Comparison of ENCODE assay signal across 1 cellular context in the genomic region with DNA sequence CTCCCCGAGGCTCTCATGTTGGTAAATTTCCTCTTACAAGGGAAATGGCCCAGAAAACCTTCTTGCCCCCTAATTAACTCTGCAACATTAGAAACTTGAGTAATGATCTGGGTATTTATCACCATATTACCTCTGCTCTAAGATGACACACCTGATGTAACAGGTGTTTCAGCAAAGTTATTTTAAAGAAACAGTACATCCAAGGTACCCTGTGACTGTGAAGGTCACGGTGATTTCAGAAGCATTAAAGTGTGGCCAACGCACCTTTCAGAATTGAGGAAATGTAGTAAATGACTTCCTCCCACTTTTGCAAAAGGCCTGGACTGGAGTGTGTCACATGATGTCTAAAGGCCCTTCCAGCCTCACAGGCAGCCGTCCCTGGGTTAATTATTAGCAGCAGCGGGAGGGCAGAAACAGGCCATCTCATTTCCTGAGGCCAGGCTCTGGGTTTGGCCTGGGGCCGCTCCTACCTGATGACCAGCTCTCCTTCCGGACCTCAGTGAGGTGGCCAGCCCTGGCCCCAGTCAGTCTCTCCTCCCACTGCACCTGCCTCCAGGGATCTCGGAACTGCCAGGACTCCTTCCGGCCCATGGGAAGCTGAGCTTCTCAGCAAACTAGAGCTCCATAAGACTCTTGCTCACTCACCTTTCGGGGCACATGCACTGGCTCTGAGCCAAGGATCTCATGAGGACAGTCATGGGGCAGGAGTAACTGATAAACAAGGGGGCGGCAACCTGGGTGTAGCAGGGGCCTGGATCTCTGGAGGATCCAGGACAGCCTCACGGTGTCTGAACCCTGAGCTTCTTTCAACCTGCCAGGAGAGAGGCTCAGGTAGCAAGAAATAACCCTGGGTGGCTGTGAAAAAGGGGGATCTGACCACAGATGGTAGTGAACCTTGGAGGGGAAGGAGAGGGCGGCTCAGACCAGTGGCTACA.
TF ChIP-seq lines count a peak whose summit lies in the region.

No MANE protein-coding gene starts in this region.

TF ChIP-seq in A549, 52 proteins besides CTCF, POLR2A, EP300 and RAD21:
- TF ChIP-seq, protein P1, sequence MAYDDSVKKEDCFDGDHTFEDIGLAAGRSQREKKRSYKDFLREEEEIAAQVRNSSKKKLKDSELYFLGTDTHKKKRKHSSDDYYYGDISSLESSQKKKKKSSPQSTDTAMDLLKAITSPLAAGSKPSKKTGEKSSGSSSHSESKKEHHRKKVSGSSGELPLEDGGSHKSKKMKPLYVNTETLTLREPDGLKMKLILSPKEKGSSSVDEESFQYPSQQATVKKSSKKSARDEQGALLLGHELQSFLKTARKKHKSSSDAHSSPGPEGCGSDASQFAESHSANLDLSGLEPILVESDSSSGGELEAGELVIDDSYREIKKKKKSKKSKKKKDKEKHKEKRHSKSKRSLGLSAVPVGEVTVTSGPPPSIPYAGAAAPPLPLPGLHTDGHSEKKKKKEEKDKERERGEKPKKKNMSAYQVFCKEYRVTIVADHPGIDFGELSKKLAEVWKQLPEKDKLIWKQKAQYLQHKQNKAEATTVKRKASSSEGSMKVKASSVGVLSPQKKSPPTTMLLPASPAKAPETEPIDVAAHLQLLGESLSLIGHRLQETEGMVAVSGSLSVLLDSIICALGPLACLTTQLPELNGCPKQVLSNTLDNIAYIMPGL (CRISPR knock-in tag; IDR thresholded peaks at IDR 0.05; ENCODE audit: borderline replicate concordance), result no peak
- TF ChIP-seq EHMT2 (IDR thresholded peaks at IDR 0.05; ENCODE audit: low read depth) (no peak), FOSL2 (IDR thresholded peaks at IDR 0.05) (no peak), FOSL2 (CRISPR knock-in tag; IDR thresholded peaks at IDR 0.05) (peak; percentile 20; the same call in 1 of the 2 replicates), BHLHE40 (IDR thresholded peaks at IDR 0.05; ENCODE audit: low read depth, low read length) (no peak), MYC (IDR thresholded peaks at IDR 0.05; ENCODE audit: borderline replicate concordance, low read length) (peak; percentile 37; the same call in 1 of the 2 replicates), JUN (IDR thresholded peaks at IDR 0.05) (peak in 1 of 2 experiments; percentile 49; a peak in 2 of 5 replicates), FOXS1 (CRISPR knock-in tag; IDR thresholded peaks at IDR 0.05) (no peak), NFE2L2 (conservative IDR thresholded peaks at IDR 0.05; ENCODE audit: low read length) (no peak), CBX2 (IDR thresholded peaks at IDR 0.05; ENCODE audit: borderline replicate concordance, low read depth) (no peak), TFCP2L1 (CRISPR knock-in tag; IDR thresholded peaks at IDR 0.05) (no peak), HDAC2 (IDR thresholded peaks at IDR 0.05) (no peak), RFX5 (IDR thresholded peaks at IDR 0.05) (no peak), HOXB13 (CRISPR knock-in tag; IDR thresholded peaks at IDR 0.05; ENCODE audit: low read depth) (no peak), MAZ (IDR thresholded peaks at IDR 0.05; ENCODE audit: borderline replicate concordance, low read depth, low read length) (no peak), ZFP36 (IDR thresholded peaks at IDR 0.05; ENCODE audit: borderline replicate concordance, partially characterized antibody) (no peak), ZC3H11A (IDR thresholded peaks at IDR 0.05) (no peak), FOSB (CRISPR knock-in tag; IDR thresholded peaks at IDR 0.05) (no peak), KDM1A (IDR thresholded peaks at IDR 0.05; ENCODE audit: low read depth) (no peak), NR3C1 (IDR thresholded peaks at IDR 0.05) (no peak), JUNB (IDR thresholded peaks at IDR 0.05) (0 out of 2 replicates have a peak, but pooled peaks have one; percentile 25), POLR2AphosphoS2 (conservative IDR thresholded peaks at IDR 0.05; ENCODE audit: low read length) (no peak), SREBF2 (IDR thresholded peaks at IDR 0.05) (no peak), ZNF302 (CRISPR knock-in tag; IDR thresholded peaks at IDR 0.05) (no peak), MAFK (IDR thresholded peaks at IDR 0.05; ENCODE audit: partially characterized antibody) (no peak), CHD4 (IDR thresholded peaks at IDR 0.05; ENCODE audit: borderline replicate concordance) (no peak), CBX8 (IDR thresholded peaks at IDR 0.05) (no peak), SMC3 (IDR thresholded peaks at IDR 0.05) (no peak), HOXB5 (CRISPR knock-in tag; IDR thresholded peaks at IDR 0.05) (no peak), RNF2 (IDR thresholded peaks at IDR 0.05; ENCODE audit: borderline replicate concordance, low read depth) (no peak)
- TF ChIP-seq, protein P2, sequence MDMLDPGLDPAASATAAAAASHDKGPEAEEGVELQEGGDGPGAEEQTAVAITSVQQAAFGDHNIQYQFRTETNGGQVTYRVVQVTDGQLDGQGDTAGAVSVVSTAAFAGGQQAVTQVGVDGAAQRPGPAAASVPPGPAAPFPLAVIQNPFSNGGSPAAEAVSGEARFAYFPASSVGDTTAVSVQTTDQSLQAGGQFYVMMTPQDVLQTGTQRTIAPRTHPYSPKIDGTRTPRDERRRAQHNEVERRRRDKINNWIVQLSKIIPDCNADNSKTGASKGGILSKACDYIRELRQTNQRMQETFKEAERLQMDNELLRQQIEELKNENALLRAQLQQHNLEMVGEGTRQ (IDR thresholded peaks at IDR 0.05), result peak; percentile 77
- TF ChIP-seq, protein P3, sequence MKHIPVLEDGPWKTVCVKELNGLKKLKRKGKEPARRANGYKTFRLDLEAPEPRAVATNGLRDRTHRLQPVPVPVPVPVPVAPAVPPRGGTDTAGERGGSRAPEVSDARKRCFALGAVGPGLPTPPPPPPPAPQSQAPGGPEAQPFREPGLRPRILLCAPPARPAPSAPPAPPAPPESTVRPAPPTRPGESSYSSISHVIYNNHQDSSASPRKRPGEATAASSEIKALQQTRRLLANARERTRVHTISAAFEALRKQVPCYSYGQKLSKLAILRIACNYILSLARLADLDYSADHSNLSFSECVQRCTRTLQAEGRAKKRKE (CRISPR knock-in tag; IDR thresholded peaks at IDR 0.05; ENCODE audit: low read depth), result no peak
- TF ChIP-seq, protein P4, sequence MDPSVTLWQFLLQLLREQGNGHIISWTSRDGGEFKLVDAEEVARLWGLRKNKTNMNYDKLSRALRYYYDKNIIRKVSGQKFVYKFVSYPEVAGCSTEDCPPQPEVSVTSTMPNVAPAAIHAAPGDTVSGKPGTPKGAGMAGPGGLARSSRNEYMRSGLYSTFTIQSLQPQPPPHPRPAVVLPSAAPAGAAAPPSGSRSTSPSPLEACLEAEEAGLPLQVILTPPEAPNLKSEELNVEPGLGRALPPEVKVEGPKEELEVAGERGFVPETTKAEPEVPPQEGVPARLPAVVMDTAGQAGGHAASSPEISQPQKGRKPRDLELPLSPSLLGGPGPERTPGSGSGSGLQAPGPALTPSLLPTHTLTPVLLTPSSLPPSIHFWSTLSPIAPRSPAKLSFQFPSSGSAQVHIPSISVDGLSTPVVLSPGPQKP (IDR thresholded peaks at IDR 0.05; ENCODE audit: low read depth, low read length), result no peak
- TF ChIP-seq, protein P5, sequence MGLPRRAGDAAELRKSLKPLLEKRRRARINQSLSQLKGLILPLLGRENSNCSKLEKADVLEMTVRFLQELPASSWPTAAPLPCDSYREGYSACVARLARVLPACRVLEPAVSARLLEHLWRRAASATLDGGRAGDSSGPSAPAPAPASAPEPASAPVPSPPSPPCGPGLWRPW (IDR thresholded peaks at IDR 0.05), result no peak
- TF ChIP-seq, protein P6, sequence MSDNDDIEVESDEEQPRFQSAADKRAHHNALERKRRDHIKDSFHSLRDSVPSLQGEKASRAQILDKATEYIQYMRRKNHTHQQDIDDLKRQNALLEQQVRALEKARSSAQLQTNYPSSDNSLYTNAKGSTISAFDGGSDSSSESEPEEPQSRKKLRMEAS (IDR thresholded peaks at IDR 0.05), result peak; percentile 56; the same call in 1 of the 2 replicates
- TF ChIP-seq, protein P7, sequence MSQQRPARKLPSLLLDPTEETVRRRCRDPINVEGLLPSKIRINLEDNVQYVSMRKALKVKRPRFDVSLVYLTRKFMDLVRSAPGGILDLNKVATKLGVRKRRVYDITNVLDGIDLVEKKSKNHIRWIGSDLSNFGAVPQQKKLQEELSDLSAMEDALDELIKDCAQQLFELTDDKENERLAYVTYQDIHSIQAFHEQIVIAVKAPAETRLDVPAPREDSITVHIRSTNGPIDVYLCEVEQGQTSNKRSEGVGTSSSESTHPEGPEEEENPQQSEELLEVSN (IDR thresholded peaks at IDR 0.05; ENCODE audit: borderline replicate concordance, low read depth), result no peak
